Comparison of ENCODE assay signal across 20 cellular contexts in the genomic region with DNA sequence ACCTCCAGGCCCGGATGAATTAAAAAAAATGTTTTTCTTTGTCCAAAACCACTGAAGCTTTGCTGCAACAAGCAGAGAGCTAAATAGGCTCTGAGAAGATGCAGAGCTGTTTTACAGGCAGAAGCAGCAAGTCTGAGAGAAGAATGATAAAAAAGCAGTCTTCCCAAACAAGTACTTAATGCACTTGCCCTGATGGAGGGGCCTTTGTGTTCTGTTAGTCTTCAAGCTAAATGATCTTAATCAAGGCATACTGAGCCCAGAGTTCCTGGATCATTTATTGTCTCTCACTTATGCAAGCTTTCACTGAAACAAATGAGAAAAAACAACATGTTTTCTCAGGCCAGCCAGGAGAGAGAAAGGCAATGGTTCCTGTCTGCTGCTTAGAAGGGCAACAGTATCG.
DNase-seq lines count a peak whose midpoint lies in the region; ATAC-seq and TF ChIP-seq lines count a peak whose summit lies in the region.
"Had no signal": no experiment of that assay in that cellular context is flagged by ENCODE, and none has a peak within 500 bp of the region (broad histone marks: within the 10 kb centered on the region; RNA-seq: fewer than 3 reads in every experiment).

No MANE protein-coding gene starts in this region.

- no peaks in the 10 kb centered on the region for H3K9me3 ChIP-seq in BE2C
- H3K9me3 ChIP-seq in SK-N-SH: no peaks in the 10 kb centered on the region
- H3K9me3 ChIP-seq: BLaER1 had no signal

- H3K4me3 Mint-ChIP-seq in CD14-positive monocyte (no peak overlapping the region), neural crest cell (no peak overlapping the region)
- H3K4me3 Mint-ChIP-seq: CD4-positive, alpha-beta T cell; CD8-positive, alpha-beta memory T cell had no signal

- POLR2A ChIA-PET in SK-N-SH (lab: Yijun Ruan, JAX): interaction anchor here (0.7 to 2.4 kb wide), 15 partner anchors 14 to 758 kb away, joined by 3 to 21 read pairs (median 4); a partner anchor contains a TSS

- no peaks in the 10 kb centered on the region for H3K9me2 ChIP-seq in SK-N-SH

- intact Hi-C loops in CD14-positive monocyte (cut with micrococcal nuclease): no loop called here

- H3F3A ChIP-seq in SK-N-SH (replicated peaks; ENCODE audit: insufficient read depth): no peaks in the 10 kb centered on the region

- no peak overlapping the region for H3K9ac ChIP-seq in SK-N-SH
- H3K9ac ChIP-seq: BLaER1, GM23248 had no signal

- H3K27ac Mint-ChIP-seq in CD14-positive monocyte: no peak overlapping the region
- H3K27ac Mint-ChIP-seq in neural crest cell (ENCODE audit: unreplicated experiment): peak overlapping the region; percentile 73
- H3K27ac Mint-ChIP-seq: CD4-positive, alpha-beta T cell; CD8-positive, alpha-beta memory T cell had no signal

- TF ChIP-seq RAD21 in SK-N-SH (IDR thresholded peaks at IDR 0.05; ENCODE audit: low read length): peak; percentile 48

- no peaks in the 10 kb centered on the region for H3K79me2 ChIP-seq in SK-N-SH (ENCODE audit: insufficient read depth)

- H3K27me3 ChIP-seq in BE2C: no peaks in the 10 kb centered on the region
- peaks cover 7% of the 10 kb centered on the region; the same call in 1 of the 2 replicates for H3K27me3 ChIP-seq in SK-N-SH (ENCODE audit: insufficient read depth)
- H3K27me3 ChIP-seq: BLaER1 had no signal

- peaks cover 0 to 5% (median 4%) of the 10 kb centered on the region in 3 donors for H3K27me3 Mint-ChIP-seq in CD14-positive monocyte (ENCODE audit: low read depth in 3 of 3)
- H3K27me3 Mint-ChIP-seq in neural crest cell (ENCODE audit: low read depth): no peaks in the 10 kb centered on the region

- peak overlapping the region; percentile 41 to 100; a peak in 3 of 4 replicates for H3K27ac ChIP-seq in SK-N-SH (ENCODE audit: low read depth in 2 of 2, low read length in 1 of 2)
- H3K27ac ChIP-seq: BLaER1, C4-2B, GM23248 had no signal

- no peaks in the 10 kb centered on the region for H3K36me3 ChIP-seq in BE2C
- H3K36me3 ChIP-seq in SK-N-SH (replicated peaks in 1 of 2; ENCODE audit: control insufficient read depth in 1 of 2, insufficient read depth in 2 of 2, low read length in 1 of 2): no peaks in the 10 kb centered on the region
- H3K36me3 ChIP-seq: BLaER1 had no signal

- CTCF ChIA-PET in SK-N-SH (lab: Yijun Ruan, JAX): interaction anchor here (1.1 to 5.8 kb wide), 6 partner anchors 14 to 383 kb away, joined by 3 to 38 read pairs (median 6); no protein-coding TSS in a partner anchor

- peak in 1 of 2 experiments; percentile 98; a peak in 2 of 4 replicates for TF ChIP-seq EP300 in SK-N-SH (IDR thresholded peaks at IDR 0.05; ENCODE audit: borderline replicate concordance in 1 of 2, low read depth in 1 of 2, low read length in 1 of 2)

- 0% methylated on average over 2 of the region's 2 CpGs for WGBS in SK-N-SH (ENCODE audit: low lambda C conversion rate)

- TF ChIP-seq CTCF in BE2C (IDR thresholded peaks at IDR 0.05; ENCODE audit: low read depth, low read length): no peak
- TF ChIP-seq CTCF in CD14-positive monocyte (IDR thresholded peaks at IDR 0.05): no peak
- no peak for TF ChIP-seq CTCF in SK-N-SH (IDR thresholded peaks at IDR 0.05)
- TF ChIP-seq CTCF in neural crest cell (conservative IDR thresholded peaks at IDR 0.05): no peak

- H2AFZ ChIP-seq in SK-N-SH (ENCODE audit: low read depth): no peak overlapping the region
- H2AFZ ChIP-seq: GM23248 had no signal

- H3K4me1 ChIP-seq in BE2C (peaks cover 36% of the 10 kb centered on the region), SK-N-SH (ENCODE audit: control insufficient read depth in 1 of 2, insufficient read depth in 2 of 2, low read depth in 1 of 2, low read length in 1 of 2) (peaks cover 4 to 83% of the 10 kb centered on the region in 2 experiments; a peak in 3 of 4 replicates)

- ATAC-seq in HG02759 (IDR thresholded peaks at IDR 0.05; ENCODE audit: unreplicated experiment) (no peak), HG03095 (IDR thresholded peaks at IDR 0.05; ENCODE audit: unreplicated experiment) (no peak)
- ATAC-seq: GM12878 had no signal

- H3K9me3 Mint-ChIP-seq in CD14-positive monocyte (peaks cover 0 to 14% (median 3%) of the 10 kb centered on the region in 7 donors), neural crest cell (peaks cover 6% of the 10 kb centered on the region)

- peak; percentile 63 for DNase-seq in BE2C
- DNase-seq in CD14-positive monocyte (ENCODE audit: low spot score): peak; percentile 7
- DNase-seq in SK-N-SH: peak; percentile 72
- DNase-seq in neural crest cell (ENCODE audit: low read depth, low spot score): no peak
- no peak for DNase-seq in amygdala (lab: John Stamatoyannopoulos, UW)
- DNase-seq in anterior cingulate cortex (lab: John Stamatoyannopoulos, UW): no peak
- DNase-seq: CD4-positive, alpha-beta T cell; CD8-positive, alpha-beta memory T cell; DMS 273 treated with DMSO at 0.1 percent for 48 hours; DMS79; EL; GDM1; GM23248; H7; HCEC 1CT had no signal

- H3K4me3 ChIP-seq in BE2C (ENCODE audit: low read depth, low read length): no peak overlapping the region
- H3K4me3 ChIP-seq in SK-N-SH (ENCODE audit: low read depth in 2 of 2, low read length in 1 of 2): no peak overlapping the region
- H3K4me3 ChIP-seq: BLaER1, GM12878, GM23248 had no signal

- no peaks in the 10 kb centered on the region for H3K36me3 Mint-ChIP-seq in CD14-positive monocyte
- H3K36me3 Mint-ChIP-seq in neural crest cell (ENCODE audit: low read depth): no peaks in the 10 kb centered on the region

- no peak overlapping the region for H3K4me2 ChIP-seq in SK-N-SH
- H3K4me2 ChIP-seq: BLaER1 had no signal

- no peaks in the 10 kb centered on the region for H3K4me1 Mint-ChIP-seq in CD14-positive monocyte
- peaks cover 18% of the 10 kb centered on the region for H3K4me1 Mint-ChIP-seq in neural crest cell
- H3K4me1 Mint-ChIP-seq: CD8-positive, alpha-beta memory T cell had no signal

- H4K20me1 ChIP-seq in SK-N-SH (ENCODE audit: insufficient read depth): no peaks in the 10 kb centered on the region
- H4K20me1 ChIP-seq: BLaER1 had no signal

TF ChIP-seq in SK-N-SH, 30 proteins besides CTCF, POLR2A, EP300 and RAD21:
- TF ChIP-seq RCOR1 (IDR thresholded peaks at IDR 0.05; ENCODE audit: low read length) (peak; percentile 92), SMC3 (IDR thresholded peaks at IDR 0.05; ENCODE audit: low read depth, low read length) (peak; percentile 13; the same call in 1 of the 2 replicates), MEF2A (IDR thresholded peaks at IDR 0.05; ENCODE audit: borderline replicate concordance, low read depth) (no peak), TCF12 (IDR thresholded peaks at IDR 0.05) (peak; percentile 70), GATA2 (CRISPR knock-in tag; IDR thresholded peaks at IDR 0.05) (peak; percentile 85), CHD2 (IDR thresholded peaks at IDR 0.05; ENCODE audit: low read length, partially characterized antibody) (peak; percentile 78), MXI1 (IDR thresholded peaks at IDR 0.05; ENCODE audit: low read depth, low read length) (peak; percentile 62; the same call in 1 of the 2 replicates), FOXJ3 (CRISPR knock-in tag; IDR thresholded peaks at IDR 0.05) (peak; percentile 90), POLR2AphosphoS5 (IDR thresholded peaks at IDR 0.05; ENCODE audit: low read depth, low read length) (peak; percentile 34; the same call in 1 of the 2 replicates)
- TF ChIP-seq, protein P1, sequence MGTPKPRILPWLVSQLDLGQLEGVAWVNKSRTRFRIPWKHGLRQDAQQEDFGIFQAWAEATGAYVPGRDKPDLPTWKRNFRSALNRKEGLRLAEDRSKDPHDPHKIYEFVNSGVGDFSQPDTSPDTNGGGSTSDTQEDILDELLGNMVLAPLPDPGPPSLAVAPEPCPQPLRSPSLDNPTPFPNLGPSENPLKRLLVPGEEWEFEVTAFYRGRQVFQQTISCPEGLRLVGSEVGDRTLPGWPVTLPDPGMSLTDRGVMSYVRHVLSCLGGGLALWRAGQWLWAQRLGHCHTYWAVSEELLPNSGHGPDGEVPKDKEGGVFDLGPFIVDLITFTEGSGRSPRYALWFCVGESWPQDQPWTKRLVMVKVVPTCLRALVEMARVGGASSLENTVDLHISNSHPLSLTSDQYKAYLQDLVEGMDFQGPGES (IDR thresholded peaks at IDR 0.05; ENCODE audit: low read depth, low read length): peak; percentile 17; the same call in 1 of the 2 replicates
- TF ChIP-seq, protein P2, sequence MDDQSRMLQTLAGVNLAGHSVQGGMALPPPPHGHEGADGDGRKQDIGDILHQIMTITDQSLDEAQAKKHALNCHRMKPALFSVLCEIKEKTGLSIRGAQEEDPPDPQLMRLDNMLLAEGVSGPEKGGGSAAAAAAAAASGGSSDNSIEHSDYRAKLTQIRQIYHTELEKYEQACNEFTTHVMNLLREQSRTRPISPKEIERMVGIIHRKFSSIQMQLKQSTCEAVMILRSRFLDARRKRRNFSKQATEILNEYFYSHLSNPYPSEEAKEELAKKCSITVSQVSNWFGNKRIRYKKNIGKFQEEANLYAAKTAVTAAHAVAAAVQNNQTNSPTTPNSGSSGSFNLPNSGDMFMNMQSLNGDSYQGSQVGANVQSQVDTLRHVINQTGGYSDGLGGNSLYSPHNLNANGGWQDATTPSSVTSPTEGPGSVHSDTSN (IDR thresholded peaks at IDR 0.05): no peak
TF ChIP-seq in SK-N-SH: peak in this region for 9.

Comparison
In these comparisons a context has a peak if more than half of its experiments do, and no peak if none do; other contexts are left out.
1. DNase-seq: peak in BE2C (single experiment), CD14-positive monocyte (single experiment) and SK-N-SH (single experiment); none in neural crest cell (single experiment), amygdala (0 of 56) and anterior cingulate cortex (0 of 58).